8 cellular contexts compared by ENCODE assay signal in genomic region chr14:20469242-20469889, GRCh38.
A peak's percentile ranks its signal among the peaks of the same experiment; 100 is the strongest.
DNase-seq lines count a peak whose midpoint lies in the region; ATAC-seq and TF ChIP-seq lines count a peak whose summit lies in the region.

Gene PNP, plus strand, starts transcription at chr14:20469406. Its CDS starts 119 bp downstream, at chr14:20469525.

- H3K4me3 ChIP-seq in BLaER1 (peak within 1 kb of the TSS; percentile 85), choroid plexus epithelial cell (ENCODE audit: low read depth, low read length) (peak within 1 kb of the TSS; percentile 81)

- TF ChIP-seq CTCF in choroid plexus epithelial cell (conservative IDR thresholded peaks at IDR 0.05; ENCODE audit: low read depth, low read length): no peak

- H3K27me3 ChIP-seq in BLaER1: no peaks in the 10 kb centered on the region
- no peaks in the 10 kb centered on the region for H3K27me3 ChIP-seq in layer of hippocampus (ENCODE audit: control insufficient read depth, insufficient read depth, low read length)

- H3K27ac ChIP-seq in BLaER1: peak within 1 kb of the TSS; percentile 89
- peak within 1 kb of the TSS; percentile 90 for H3K27ac ChIP-seq in layer of hippocampus (ENCODE audit: low read depth, low read length)

- DNase-seq in NCI-H524 treated with DMSO at 0.1 percent for 48 hours (lab: John Stamatoyannopoulos, UW) (peak; percentile 91), choroid plexus epithelial cell (ENCODE audit: low read depth) (peak; percentile 89)
- DNase-seq in activated CD4-positive, alpha-beta T cell treated with anti-CD3 and anti-CD28 coated beads for 4 hours: peak; percentile 86 to 89
- DNase-seq in stimulated activated CD4-positive, alpha-beta T cell treated with anti-CD3 and anti-CD28 coated beads, Interleukin-1b, Interleukin-23, amount 100 ng/mL, for 4 hours (ENCODE audit: low read depth in 2 of 2): peak; percentile 76 to 84

- no peaks in the 10 kb centered on the region for H3K9me3 ChIP-seq in BLaER1

- H3K36me3 ChIP-seq in BLaER1: peaks cover 31% of the 10 kb centered on the region

- H4K20me1 ChIP-seq in BLaER1: peaks cover 39% of the 10 kb centered on the region

- H3K9ac ChIP-seq in BLaER1: peak within 1 kb of the TSS; percentile 94

- H3K4me2 ChIP-seq in BLaER1: peak within 1 kb of the TSS; percentile 92

- ATAC-seq in GM19324 (IDR thresholded peaks at IDR 0.05; ENCODE audit: low FRiP score, unreplicated experiment): peak; percentile 92
- peak; percentile 92 for ATAC-seq in HG03460 (IDR thresholded peaks at IDR 0.05; ENCODE audit: unreplicated experiment)

- peaks cover 46% of the 10 kb centered on the region for H3K4me1 ChIP-seq in BLaER1

Comparison
In these comparisons a context has a peak if more than half of its experiments do, and no peak if none do; other contexts are left out.
1. Peak in every context shown above with its lines: DNase-seq, ATAC-seq, H3K4me3 ChIP-seq and H3K27ac ChIP-seq.